ENCODE assay signal across 22 cellular contexts in the genomic region with DNA sequence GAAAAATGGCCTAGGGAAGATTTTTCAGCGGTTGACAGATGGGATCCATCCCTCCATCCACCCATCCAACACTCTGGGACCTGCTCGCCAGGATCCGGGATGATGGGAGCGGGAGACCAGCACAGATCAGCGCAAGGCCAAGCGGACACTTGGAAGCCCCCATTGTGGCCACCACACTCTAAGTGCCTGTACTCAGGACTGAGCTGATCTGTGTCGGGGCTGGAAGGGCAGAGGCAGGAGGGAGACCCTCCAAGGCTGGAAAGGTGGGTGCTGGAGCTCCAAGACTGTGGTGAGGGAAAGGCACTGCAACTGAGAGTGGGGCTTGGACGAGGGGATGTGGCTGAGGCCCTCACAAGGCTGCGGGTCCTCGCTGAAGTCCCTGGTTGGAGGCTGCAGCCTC.
"Had no signal": no experiment of that assay in that cellular context is flagged by ENCODE, and none has a peak within 500 bp of the region (broad histone marks: within the 10 kb centered on the region; RNA-seq: fewer than 3 reads in every experiment).

No MANE protein-coding gene starts in this region.

- H3K4me3 Mint-ChIP-seq: endodermal cell, mesothelial cell of epicardium had no signal

- H3K9me3 ChIP-seq: gastrocnemius medialis had no signal

- DNase-seq: dermis blood vessel endothelial cell; dorsolateral prefrontal cortex; effector CD4-positive, alpha-beta T cell; effector memory CD4-positive, alpha-beta T cell; endodermal cell; erythroblast; esophagus squamous epithelium; foreskin fibroblast; foreskin melanocyte; gastrocnemius medialis; glutamatergic neuron; heart right ventricle; hippocampal formation; left cardiac atrium; left lung; left ventricle myocardium superior; lower lobe of right lung; mesenchymal stem cell had no signal

- H3K4me1 ChIP-seq: esophagus squamous epithelium, gastrocnemius medialis, heart right ventricle, lower lobe of right lung had no signal

- ATAC-seq: esophagus mucosa, gastrocnemius medialis, heart right ventricle, left cardiac atrium, left lung, left ventricle myocardium superior, lower lobe of right lung had no signal

- H3K36me3 ChIP-seq: esophagus squamous epithelium, gastrocnemius medialis, heart right ventricle, left lung, lower lobe of right lung had no signal

- H3K27ac ChIP-seq: coronary artery, epithelial cell of prostate, esophagus squamous epithelium, gastrocnemius medialis, heart right ventricle, left lung, lower lobe of right lung had no signal

- H3K4me3 ChIP-seq: coronary artery, dorsolateral prefrontal cortex, esophagus squamous epithelium, gastrocnemius medialis, heart right ventricle, left lung, lower lobe of right lung had no signal

- H3K4me1 Mint-ChIP-seq: endodermal cell, mesothelial cell of epicardium had no signal

- H3K27me3 ChIP-seq: dorsolateral prefrontal cortex, esophagus squamous epithelium, heart right ventricle, left lung had no signal

- H3K27ac Mint-ChIP-seq: endodermal cell, mesothelial cell of epicardium had no signal
